In the genomic region with DNA sequence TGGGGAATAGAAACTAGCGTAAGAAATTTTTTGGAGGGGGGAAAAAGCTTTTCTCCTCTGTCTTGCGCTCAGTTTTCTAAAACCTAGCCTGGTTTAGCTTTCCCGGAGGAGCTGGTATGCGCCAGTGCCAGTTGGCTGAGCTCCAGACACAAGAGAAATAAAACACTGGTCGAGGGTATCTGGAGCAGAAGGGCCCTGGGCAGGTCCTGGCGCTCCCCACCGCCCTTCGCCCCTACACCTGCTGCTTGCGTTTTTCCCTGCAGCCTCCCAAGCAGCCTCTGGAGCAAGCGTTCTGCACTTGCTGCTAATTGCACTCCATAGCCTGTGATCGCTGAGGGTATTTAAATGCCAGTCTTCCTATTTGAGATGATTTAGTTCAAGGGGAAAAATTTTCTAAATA, we compare ENCODE assay signal across 9 cellular contexts. TPM values are rescaled to one million over a fixed set of nuclear protein-coding genes. Genes with fewer than 3 reads are reported as not detected.
DNase-seq lines count a peak whose midpoint lies in the region; ATAC-seq and TF ChIP-seq lines count a peak whose summit lies in the region.
"Had no signal": no experiment of that assay in that cellular context is flagged by ENCODE, and none has a peak within 500 bp of the region (broad histone marks: within the 10 kb centered on the region; RNA-seq: fewer than 3 reads in every experiment).

No MANE protein-coding gene starts in this region.

- H3K27ac ChIP-seq in left ventricle myocardium inferior (replicated peaks) = no peak overlapping the region

- H3K36me3 ChIP-seq in left ventricle myocardium inferior = no peaks in the 10 kb centered on the region

- H3K27me3 ChIP-seq in left ventricle myocardium inferior (ENCODE audit: low read depth) = peaks cover 63% of the 10 kb centered on the region

- peaks cover 14% of the 10 kb centered on the region for H3K4me1 ChIP-seq in left ventricle myocardium inferior

- CTCF ChIA-PET in activated CD8-positive, alpha-beta T cell treated with anti-CD3 and anti-CD28 coated beads for 36 hours (lab: Charles Lee) = interaction anchor here (1.3 kb wide), 1 partner anchor 45 kb away, joined by 3 read pairs; no protein-coding TSS in a partner anchor

- H3K4me3 ChIP-seq in HFF-Myc (replicated peaks; ENCODE audit: low read depth, low read length) = peak overlapping the region; percentile 66
- peak overlapping the region; percentile 55 for H3K4me3 ChIP-seq in left ventricle myocardium inferior
- peak overlapping the region; percentile 55 for H3K4me3 ChIP-seq in skeletal muscle cell (ENCODE audit: low read depth, low read length)

- H3K9me3 Mint-ChIP-seq in activated T-cell treated with anti-CD3 and anti-CD28 coated beads, Interleukin-2, amount 50 U/mL, for 24 hours = no peaks in the 10 kb centered on the region
- no peaks in the 10 kb centered on the region for H3K9me3 Mint-ChIP-seq in activated CD8-positive, alpha-beta T cell treated with anti-CD3 and anti-CD28 coated beads for 36 hours

- H3K4me1 Mint-ChIP-seq in activated T-cell treated with anti-CD3 and anti-CD28 coated beads, Interleukin-2, amount 50 U/mL, for 24 hours (ENCODE audit: low read depth) = peaks cover 14% of the 10 kb centered on the region
- peaks cover 10% of the 10 kb centered on the region for H3K4me1 Mint-ChIP-seq in activated CD8-positive, alpha-beta T cell treated with anti-CD3 and anti-CD28 coated beads for 36 hours (ENCODE audit: low read depth)

- TF ChIP-seq CTCF in HFF-Myc (IDR thresholded peaks at IDR 0.05; ENCODE audit: low read depth, low read length, missing control alignments) (no peak), left ventricle myocardium inferior (IDR thresholded peaks at IDR 0.05; ENCODE audit: borderline replicate concordance) (no peak)
- no peak for TF ChIP-seq CTCF in activated CD8-positive, alpha-beta T cell treated with anti-CD3 and anti-CD28 coated beads for 36 hours (IDR thresholded peaks at IDR 0.05)

- H3K27ac Mint-ChIP-seq in activated T-cell treated with anti-CD3 and anti-CD28 coated beads, Interleukin-2, amount 50 U/mL, for 24 hours = no peak overlapping the region
- no peak overlapping the region for H3K27ac Mint-ChIP-seq in activated CD8-positive, alpha-beta T cell treated with anti-CD3 and anti-CD28 coated beads for 36 hours
- H3K27ac Mint-ChIP-seq: activated naive CD8-positive, alpha-beta T cell had no signal

- intact Hi-C loops in left ventricle myocardium inferior (cut with micrococcal nuclease) = no loop called here
- intact Hi-C loops in activated CD8-positive, alpha-beta T cell treated with anti-CD3 and anti-CD28 coated beads for 36 hours (cut with micrococcal nuclease) = no loop called here

- H3K36me3 Mint-ChIP-seq in activated T-cell treated with anti-CD3 and anti-CD28 coated beads, Interleukin-2, amount 50 U/mL, for 24 hours (ENCODE audit: low read depth) = no peaks in the 10 kb centered on the region
- H3K36me3 Mint-ChIP-seq in activated CD8-positive, alpha-beta T cell treated with anti-CD3 and anti-CD28 coated beads for 36 hours (ENCODE audit: low read depth) = no peaks in the 10 kb centered on the region
- H3K36me3 Mint-ChIP-seq: activated naive CD8-positive, alpha-beta T cell had no signal

- DNase-seq in HFF-Myc (ENCODE audit: extremely low read depth, low read depth) = no peak
- DNase-seq in SW480 (ENCODE audit: low spot score) = peak; percentile 43
- no peak for DNase-seq in left ventricle myocardium inferior
- no peak for DNase-seq in skeletal muscle cell (ENCODE audit: low read depth)
- no peak for DNase-seq in activated T-cell treated with anti-CD3 and anti-CD28 coated beads, Interleukin-2, amount 50 U/mL, for 24 hours
- DNase-seq in activated CD8-positive, alpha-beta T cell treated with anti-CD3 and anti-CD28 coated beads for 36 hours = no peak

- H3K4me3 Mint-ChIP-seq in activated T-cell treated with anti-CD3 and anti-CD28 coated beads, Interleukin-2, amount 50 U/mL, for 24 hours = no peak overlapping the region
- no peak overlapping the region for H3K4me3 Mint-ChIP-seq in activated CD8-positive, alpha-beta T cell treated with anti-CD3 and anti-CD28 coated beads for 36 hours

- H3K27me3 Mint-ChIP-seq in activated T-cell treated with anti-CD3 and anti-CD28 coated beads, Interleukin-2, amount 50 U/mL, for 24 hours = peaks cover 52% of the 10 kb centered on the region
- peaks cover 27% of the 10 kb centered on the region for H3K27me3 Mint-ChIP-seq in activated CD8-positive, alpha-beta T cell treated with anti-CD3 and anti-CD28 coated beads for 36 hours

- no peak for ATAC-seq in GM18858 (IDR thresholded peaks at IDR 0.05; ENCODE audit: unreplicated experiment)
- no peak for ATAC-seq in activated CD8-positive, alpha-beta T cell treated with anti-CD3 and anti-CD28 coated beads for 36 hours
- no peak for ATAC-seq in HG03469 (IDR thresholded peaks at IDR 0.05; ENCODE audit: unreplicated experiment)

- POLR2A ChIA-PET in activated CD8-positive, alpha-beta T cell treated with anti-CD3 and anti-CD28 coated beads for 36 hours (lab: Charles Lee) = no interaction called here

- no peaks in the 10 kb centered on the region for H3K9me3 ChIP-seq in left ventricle myocardium inferior (replicated peaks)

RNA-seq across cellular contexts. Expression of a gene that starts 0.8 kb away (rescaled TPM):
- not detected for total RNA-seq in left ventricle myocardium inferior
- not detected for total RNA-seq in activated CD8-positive, alpha-beta T cell treated with anti-CD3 and anti-CD28 coated beads for 36 hours

RNA-seq across cellular contexts. Expression of a gene that starts 57.5 kb away (rescaled TPM):
- total RNA-seq in left ventricle myocardium inferior = not detected
- not detected for total RNA-seq in activated CD8-positive, alpha-beta T cell treated with anti-CD3 and anti-CD28 coated beads for 36 hours
